8 cellular contexts compared by ENCODE assay signal in the genomic region with DNA sequence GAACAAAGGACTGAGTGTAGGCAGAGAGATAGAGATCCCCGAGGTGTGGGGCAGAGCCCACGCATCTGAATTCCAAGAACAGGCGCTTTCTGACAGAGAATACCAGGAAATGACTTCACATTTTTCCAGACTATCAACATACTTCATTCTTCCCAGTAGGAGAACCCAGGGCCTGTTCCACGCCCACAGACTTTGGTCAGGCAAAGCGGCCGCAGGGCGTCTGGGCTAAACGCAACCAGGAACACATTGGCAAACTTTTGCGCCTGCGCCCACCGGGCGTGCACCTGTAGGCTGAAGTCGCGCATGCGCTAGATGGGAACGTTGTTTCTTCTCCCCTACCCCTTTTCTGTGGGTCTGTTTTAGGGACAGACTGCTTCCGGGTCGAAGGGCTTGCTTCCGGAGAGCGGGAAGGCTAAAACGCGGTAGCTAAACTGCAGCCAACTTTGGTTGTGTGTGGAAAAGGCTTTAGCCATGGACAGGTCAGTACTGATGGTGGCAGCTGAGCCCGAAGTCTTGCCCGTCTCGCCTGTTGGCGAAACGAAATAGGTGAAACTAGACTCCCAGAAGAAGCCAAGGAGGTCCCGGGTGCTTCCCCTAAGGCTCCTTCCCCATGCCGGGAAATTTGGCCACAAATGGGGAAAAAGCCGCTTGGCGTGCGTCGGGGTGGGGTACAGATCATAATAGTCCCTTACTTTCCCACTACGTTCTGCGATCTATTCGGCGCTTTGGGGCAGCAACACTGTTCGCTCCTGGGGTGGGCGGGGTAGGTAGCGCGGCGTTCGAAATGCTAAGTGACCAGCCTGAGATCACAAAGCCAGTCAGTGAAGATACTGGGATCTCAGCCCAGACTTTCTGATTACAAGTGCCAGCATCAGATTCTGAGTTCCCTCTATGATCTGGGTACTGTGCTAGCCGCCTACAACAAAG.
A peak's percentile ranks its signal among the peaks of the same experiment; 100 is the strongest.
DNase-seq lines count a peak whose midpoint lies in the region; ATAC-seq lines count a peak whose summit lies in the region.

A gene (plus strand): TSS at position 384 of the 927 bp plus-strand sequence. CDS start 88 bp downstream, at position 472.

- ATAC-seq in HG03442 (IDR thresholded peaks at IDR 0.05; ENCODE audit: unreplicated experiment): peak; percentile 94

- peak within 1 kb of the TSS; percentile 57 for H3K27ac ChIP-seq in cingulate gyrus (ENCODE audit: low read depth, low read length)

- DNase-seq in Ammon's horn (ENCODE audit: low spot score): peak; percentile 96
- peak; percentile 89 for DNase-seq in GM19238 (ENCODE audit: insufficient read length, low spot score)
- peak; percentile 90 to 97 for DNase-seq in NCI-H524 (lab: John Stamatoyannopoulos, UW)
- peak; percentile 96 to 98 for DNase-seq in activated CD4-positive, alpha-beta T cell treated with anti-CD3 and anti-CD28 coated beads for 4 hours
- peak; percentile 99 for DNase-seq in kidney glomerular epithelial cell (lab: John Stamatoyannopoulos, UW)
- DNase-seq in stimulated activated CD4-positive, alpha-beta T cell treated with anti-CD3 and anti-CD28 coated beads, Interleukin-1b, Interleukin-23, amount 100 ng/mL, for 1 hour (ENCODE audit: low read depth in 2 of 2): peak; percentile 92 to 94

Comparison
In these comparisons a context has a peak if more than half of its experiments do, and no peak if none do; other contexts are left out.
1. Peak in every context shown above with its lines: DNase-seq, ATAC-seq and H3K27ac ChIP-seq.